ENCODE assay signal across 1 cellular context in the genomic region with DNA sequence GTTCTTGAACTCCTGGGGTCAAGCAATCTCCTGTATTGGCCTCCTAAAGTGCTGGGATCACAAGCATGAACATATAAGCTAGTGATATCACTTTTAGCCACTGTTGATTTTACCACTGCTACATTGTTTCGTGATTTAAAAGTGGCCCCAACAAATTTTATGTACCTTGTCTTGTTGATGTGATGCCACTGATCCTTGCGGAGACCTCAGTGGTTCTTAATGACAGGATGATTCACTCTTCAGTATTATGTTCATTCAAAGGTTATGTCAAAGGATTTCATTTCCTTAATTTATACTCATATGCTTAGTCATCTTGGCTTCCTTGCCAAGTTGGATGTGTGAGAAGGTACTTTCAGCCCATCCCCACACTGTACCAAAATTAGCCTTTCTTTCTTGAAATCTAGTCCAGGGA.
TF ChIP-seq lines count a peak whose summit lies in the region.

No MANE protein-coding gene starts in this region.

TF ChIP-seq in HEK293, 187 proteins besides CTCF, POLR2A, EP300 and RAD21 (continued from another document):
- TF ChIP-seq, protein P1, sequence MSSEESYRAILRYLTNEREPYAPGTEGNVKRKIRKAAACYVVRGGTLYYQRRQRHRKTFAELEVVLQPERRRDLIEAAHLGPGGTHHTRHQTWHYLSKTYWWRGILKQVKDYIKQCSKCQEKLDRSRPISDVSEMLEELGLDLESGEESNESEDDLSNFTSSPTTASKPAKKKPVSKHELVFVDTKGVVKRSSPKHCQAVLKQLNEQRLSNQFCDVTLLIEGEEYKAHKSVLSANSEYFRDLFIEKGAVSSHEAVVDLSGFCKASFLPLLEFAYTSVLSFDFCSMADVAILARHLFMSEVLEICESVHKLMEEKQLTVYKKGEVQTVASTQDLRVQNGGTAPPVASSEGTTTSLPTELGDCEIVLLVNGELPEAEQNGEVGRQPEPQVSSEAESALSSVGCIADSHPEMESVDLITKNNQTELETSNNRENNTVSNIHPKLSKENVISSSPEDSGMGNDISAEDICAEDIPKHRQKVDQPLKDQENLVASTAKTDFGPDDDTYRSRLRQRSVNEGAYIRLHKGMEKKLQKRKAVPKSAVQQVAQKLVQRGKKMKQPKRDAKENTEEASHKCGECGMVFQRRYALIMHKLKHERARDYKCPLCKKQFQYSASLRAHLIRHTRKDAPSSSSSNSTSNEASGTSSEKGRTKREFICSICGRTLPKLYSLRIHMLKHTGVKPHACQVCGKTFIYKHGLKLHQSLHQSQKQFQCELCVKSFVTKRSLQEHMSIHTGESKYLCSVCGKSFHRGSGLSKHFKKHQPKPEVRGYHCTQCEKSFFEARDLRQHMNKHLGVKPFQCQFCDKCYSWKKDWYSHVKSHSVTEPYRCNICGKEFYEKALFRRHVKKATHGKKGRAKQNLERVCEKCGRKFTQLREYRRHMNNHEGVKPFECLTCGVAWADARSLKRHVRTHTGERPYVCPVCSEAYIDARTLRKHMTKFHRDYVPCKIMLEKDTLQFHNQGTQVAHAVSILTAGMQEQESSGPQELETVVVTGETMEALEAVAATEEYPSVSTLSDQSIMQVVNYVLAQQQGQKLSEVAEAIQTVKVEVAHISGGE (tag by site-specific recombination; conservative IDR thresholded peaks at IDR 0.05; ENCODE audit: low read depth), result no peak
- TF ChIP-seq ZNF792 (tag by site-specific recombination; IDR thresholded peaks at IDR 0.05) (no peak), ZNF24 (tag by site-specific recombination; IDR thresholded peaks at IDR 0.05) (no peak), ZNF16 (tag by site-specific recombination; IDR thresholded peaks at IDR 0.05; ENCODE audit: low read depth) (no peak), ZBTB10 (tag by site-specific recombination; IDR thresholded peaks at IDR 0.05) (no peak), ZNF76 (tag by site-specific recombination; IDR thresholded peaks at IDR 0.05; ENCODE audit: borderline replicate concordance, low read depth) (no peak), ZNF354C (tag by site-specific recombination; IDR thresholded peaks at IDR 0.05; ENCODE audit: borderline replicate concordance, low read depth) (no peak), ZSCAN30 (tag by site-specific recombination; IDR thresholded peaks at IDR 0.05) (no peak), MEIS1 (CRISPR knock-in tag; IDR thresholded peaks at IDR 0.05; ENCODE audit: borderline replicate concordance) (peak; percentile 70; the same call in 1 of the 2 replicates), REPIN1 (tag by site-specific recombination; IDR thresholded peaks at IDR 0.05; ENCODE audit: low read depth) (no peak), ZNF785 (tag by site-specific recombination; IDR thresholded peaks at IDR 0.05) (no peak), TRIM28 (IDR thresholded peaks at IDR 0.05; ENCODE audit: borderline replicate concordance, low read length) (no peak), ZNF768 (tag by site-specific recombination; IDR thresholded peaks at IDR 0.05) (no peak), SP3 (tag by site-specific recombination; IDR thresholded peaks at IDR 0.05) (0 out of 2 replicates have a peak, but pooled peaks have one; percentile 10), ZNF132 (tag by site-specific recombination; IDR thresholded peaks at IDR 0.05; ENCODE audit: borderline replicate concordance) (no peak), ZNF157 (tag by site-specific recombination; IDR thresholded peaks at IDR 0.05) (no peak), ZNF629 (tag by site-specific recombination; IDR thresholded peaks at IDR 0.05) (peak; percentile 47), ZNF677 (tag by site-specific recombination; IDR thresholded peaks at IDR 0.05) (no peak), YY1 (tag by site-specific recombination; IDR thresholded peaks at IDR 0.05) (no peak), ZFP37 (tag by site-specific recombination; IDR thresholded peaks at IDR 0.05) (no peak)
- TF ChIP-seq, protein P2, sequence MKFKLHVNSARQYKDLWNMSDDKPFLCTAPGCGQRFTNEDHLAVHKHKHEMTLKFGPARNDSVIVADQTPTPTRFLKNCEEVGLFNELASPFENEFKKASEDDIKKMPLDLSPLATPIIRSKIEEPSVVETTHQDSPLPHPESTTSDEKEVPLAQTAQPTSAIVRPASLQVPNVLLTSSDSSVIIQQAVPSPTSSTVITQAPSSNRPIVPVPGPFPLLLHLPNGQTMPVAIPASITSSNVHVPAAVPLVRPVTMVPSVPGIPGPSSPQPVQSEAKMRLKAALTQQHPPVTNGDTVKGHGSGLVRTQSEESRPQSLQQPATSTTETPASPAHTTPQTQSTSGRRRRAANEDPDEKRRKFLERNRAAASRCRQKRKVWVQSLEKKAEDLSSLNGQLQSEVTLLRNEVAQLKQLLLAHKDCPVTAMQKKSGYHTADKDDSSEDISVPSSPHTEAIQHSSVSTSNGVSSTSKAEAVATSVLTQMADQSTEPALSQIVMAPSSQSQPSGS (tag by site-specific recombination; IDR thresholded peaks at IDR 0.05; ENCODE audit: low read depth), result no peak
- TF ChIP-seq, protein P3, sequence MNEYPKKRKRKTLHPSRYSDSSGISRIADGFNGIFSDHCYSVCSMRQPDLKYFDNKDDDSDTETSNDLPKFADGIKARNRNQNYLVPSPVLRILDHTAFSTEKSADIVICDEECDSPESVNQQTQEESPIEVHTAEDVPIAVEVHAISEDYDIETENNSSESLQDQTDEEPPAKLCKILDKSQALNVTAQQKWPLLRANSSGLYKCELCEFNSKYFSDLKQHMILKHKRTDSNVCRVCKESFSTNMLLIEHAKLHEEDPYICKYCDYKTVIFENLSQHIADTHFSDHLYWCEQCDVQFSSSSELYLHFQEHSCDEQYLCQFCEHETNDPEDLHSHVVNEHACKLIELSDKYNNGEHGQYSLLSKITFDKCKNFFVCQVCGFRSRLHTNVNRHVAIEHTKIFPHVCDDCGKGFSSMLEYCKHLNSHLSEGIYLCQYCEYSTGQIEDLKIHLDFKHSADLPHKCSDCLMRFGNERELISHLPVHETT (tag by site-specific recombination; IDR thresholded peaks at IDR 0.05), result no peak
- TF ChIP-seq, protein P4, sequence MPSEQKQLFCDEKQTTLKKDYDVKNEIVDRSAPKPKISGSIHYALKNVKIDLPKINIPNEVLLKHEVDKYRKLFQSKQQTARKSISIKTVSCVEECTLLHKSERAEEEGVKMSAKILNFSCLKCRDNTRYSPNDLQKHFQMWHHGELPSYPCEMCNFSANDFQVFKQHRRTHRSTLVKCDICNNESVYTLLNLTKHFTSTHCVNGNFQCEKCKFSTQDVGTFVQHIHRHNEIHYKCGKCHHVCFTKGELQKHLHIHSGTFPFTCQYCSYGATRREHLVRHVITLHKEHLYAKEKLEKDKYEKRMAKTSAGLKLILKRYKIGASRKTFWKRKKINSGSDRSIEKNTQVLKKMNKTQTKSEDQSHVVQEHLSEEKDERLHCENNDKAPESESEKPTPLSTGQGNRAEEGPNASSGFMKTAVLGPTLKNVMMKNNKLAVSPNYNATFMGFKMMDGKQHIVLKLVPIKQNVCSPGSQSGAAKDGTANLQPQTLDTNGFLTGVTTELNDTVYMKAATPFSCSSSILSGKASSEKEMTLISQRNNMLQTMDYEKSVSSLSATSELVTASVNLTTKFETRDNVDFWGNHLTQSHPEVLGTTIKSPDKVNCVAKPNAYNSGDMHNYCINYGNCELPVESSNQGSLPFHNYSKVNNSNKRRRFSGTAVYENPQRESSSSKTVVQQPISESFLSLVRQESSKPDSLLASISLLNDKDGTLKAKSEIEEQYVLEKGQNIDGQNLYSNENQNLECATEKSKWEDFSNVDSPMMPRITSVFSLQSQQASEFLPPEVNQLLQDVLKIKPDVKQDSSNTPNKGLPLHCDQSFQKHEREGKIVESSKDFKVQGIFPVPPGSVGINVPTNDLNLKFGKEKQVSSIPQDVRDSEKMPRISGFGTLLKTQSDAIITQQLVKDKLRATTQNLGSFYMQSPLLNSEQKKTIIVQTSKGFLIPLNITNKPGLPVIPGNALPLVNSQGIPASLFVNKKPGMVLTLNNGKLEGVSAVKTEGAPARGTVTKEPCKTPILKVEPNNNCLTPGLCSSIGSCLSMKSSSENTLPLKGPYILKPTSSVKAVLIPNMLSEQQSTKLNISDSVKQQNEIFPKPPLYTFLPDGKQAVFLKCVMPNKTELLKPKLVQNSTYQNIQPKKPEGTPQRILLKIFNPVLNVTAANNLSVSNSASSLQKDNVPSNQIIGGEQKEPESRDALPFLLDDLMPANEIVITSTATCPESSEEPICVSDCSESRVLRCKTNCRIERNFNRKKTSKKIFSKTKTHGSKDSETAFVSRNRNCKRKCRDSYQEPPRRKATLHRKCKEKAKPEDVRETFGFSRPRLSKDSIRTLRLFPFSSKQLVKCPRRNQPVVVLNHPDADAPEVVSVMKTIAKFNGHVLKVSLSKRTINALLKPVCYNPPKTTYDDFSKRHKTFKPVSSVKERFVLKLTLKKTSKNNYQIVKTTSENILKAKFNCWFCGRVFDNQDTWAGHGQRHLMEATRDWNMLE (tag by site-specific recombination; conservative IDR thresholded peaks at IDR 0.05; ENCODE audit: low read depth), result no peak
- TF ChIP-seq, protein P5, sequence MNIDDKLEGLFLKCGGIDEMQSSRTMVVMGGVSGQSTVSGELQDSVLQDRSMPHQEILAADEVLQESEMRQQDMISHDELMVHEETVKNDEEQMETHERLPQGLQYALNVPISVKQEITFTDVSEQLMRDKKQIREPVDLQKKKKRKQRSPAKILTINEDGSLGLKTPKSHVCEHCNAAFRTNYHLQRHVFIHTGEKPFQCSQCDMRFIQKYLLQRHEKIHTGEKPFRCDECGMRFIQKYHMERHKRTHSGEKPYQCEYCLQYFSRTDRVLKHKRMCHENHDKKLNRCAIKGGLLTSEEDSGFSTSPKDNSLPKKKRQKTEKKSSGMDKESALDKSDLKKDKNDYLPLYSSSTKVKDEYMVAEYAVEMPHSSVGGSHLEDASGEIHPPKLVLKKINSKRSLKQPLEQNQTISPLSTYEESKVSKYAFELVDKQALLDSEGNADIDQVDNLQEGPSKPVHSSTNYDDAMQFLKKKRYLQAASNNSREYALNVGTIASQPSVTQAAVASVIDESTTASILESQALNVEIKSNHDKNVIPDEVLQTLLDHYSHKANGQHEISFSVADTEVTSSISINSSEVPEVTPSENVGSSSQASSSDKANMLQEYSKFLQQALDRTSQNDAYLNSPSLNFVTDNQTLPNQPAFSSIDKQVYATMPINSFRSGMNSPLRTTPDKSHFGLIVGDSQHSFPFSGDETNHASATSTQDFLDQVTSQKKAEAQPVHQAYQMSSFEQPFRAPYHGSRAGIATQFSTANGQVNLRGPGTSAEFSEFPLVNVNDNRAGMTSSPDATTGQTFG (tag by site-specific recombination; IDR thresholded peaks at IDR 0.05; ENCODE audit: borderline replicate concordance), result no peak
